Comparison of ENCODE assay signal across 17 cellular contexts in the genomic region with DNA sequence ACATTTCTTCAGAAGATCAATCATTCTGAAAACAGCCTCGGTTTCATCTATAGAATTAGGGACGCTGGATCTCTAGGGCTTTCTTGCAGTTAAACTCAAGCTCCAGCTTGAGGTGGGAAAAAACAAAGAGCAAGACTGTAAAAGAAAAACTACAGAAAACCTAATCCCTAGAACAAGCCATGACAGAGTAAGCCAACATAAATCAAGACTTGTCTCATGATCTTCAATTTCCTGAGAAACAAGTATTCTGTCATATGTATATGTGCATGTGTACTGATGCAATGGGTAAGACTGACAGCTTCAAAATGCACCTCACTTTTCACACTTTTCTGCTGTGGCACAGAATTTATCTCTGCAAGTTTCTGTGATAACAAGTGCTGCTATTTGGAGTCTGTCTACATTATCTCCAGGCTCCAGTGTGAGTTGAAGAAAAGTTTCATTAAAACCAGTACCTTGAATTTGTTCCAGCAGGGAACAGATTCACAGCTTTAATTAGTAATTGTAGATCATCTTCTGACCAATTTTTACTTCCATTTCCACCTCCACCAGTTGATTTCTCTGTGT. TPM values are rescaled to one million over a fixed set of nuclear protein-coding genes. Genes with fewer than 3 reads are reported as not detected.
DNase-seq lines count a peak whose midpoint lies in the region; ATAC-seq and TF ChIP-seq lines count a peak whose summit lies in the region.
"Had no signal": no experiment of that assay in that cellular context is flagged by ENCODE, and none has a peak within 500 bp of the region (broad histone marks: within the 10 kb centered on the region; RNA-seq: fewer than 3 reads in every experiment).

No MANE protein-coding gene starts in this region.

- no peak overlapping the region for H3K4me3 Mint-ChIP-seq in activated T-helper 17 cell treated with anti-CD3 and anti-CD28 coated beads, Interleukin-2, amount 50 U/mL, for 72 hours
- no peak overlapping the region for H3K4me3 Mint-ChIP-seq in stimulated activated effector memory CD8-positive, alpha-beta T cell treated with anti-CD3 and anti-CD28 coated beads, Interleukin-12 subunit alpha, Interleukin-12 subunit beta, amount 100 ng/mL, for 72 hours
- H3K4me3 Mint-ChIP-seq: HFFc6 had no signal

- H3K23ac ChIP-seq in mesenchymal stem cell (ENCODE audit: low read length in 2 of 2) = no peak overlapping the region

- TF ChIP-seq CTCF in Panc1 (IDR thresholded peaks at IDR 0.05) = no peak
- TF ChIP-seq CTCF in upper lobe of left lung (IDR thresholded peaks at IDR 0.05) = no peak

- H3K4me3 ChIP-seq in Panc1 (ENCODE audit: low read depth in 2 of 2, low read length in 2 of 2) (no peak overlapping the region), mesenchymal stem cell (ENCODE audit: insufficient read depth in 1 of 2, low read depth in 1 of 2, low read length in 2 of 2) (no peak overlapping the region), upper lobe of left lung (no peak overlapping the region)

- 95% methylated on average over 2 of the region's 2 CpGs for WGBS in mesenchymal stem cell
- WGBS in upper lobe of left lung, 2 donors = 95 to 98% methylated on average over 2 of the region's 2 CpGs

- H4K8ac ChIP-seq in mesenchymal stem cell (ENCODE audit: low read length) = no peak overlapping the region

- no peak overlapping the region for H2BK120ac ChIP-seq in mesenchymal stem cell (ENCODE audit: low read depth, low read length)

- peak overlapping the region; percentile 45 for H3K27ac Mint-ChIP-seq in activated T-helper 17 cell treated with anti-CD3 and anti-CD28 coated beads, Interleukin-2, amount 50 U/mL, for 72 hours
- H3K27ac Mint-ChIP-seq in stimulated activated effector memory CD8-positive, alpha-beta T cell treated with anti-CD3 and anti-CD28 coated beads, Interleukin-12 subunit alpha, Interleukin-12 subunit beta, amount 100 ng/mL, for 72 hours = peak overlapping the region; percentile 41
- H3K27ac Mint-ChIP-seq: HFFc6 had no signal

- H3K27me3 Mint-ChIP-seq in activated T-helper 17 cell treated with anti-CD3 and anti-CD28 coated beads, Interleukin-2, amount 50 U/mL, for 72 hours = no peaks in the 10 kb centered on the region

- no peak overlapping the region for H4K91ac ChIP-seq in mesenchymal stem cell (ENCODE audit: low read length)

- no peaks in the 10 kb centered on the region for H3K27me3 ChIP-seq in Panc1 (ENCODE audit: control insufficient read depth, insufficient read depth, low read length)
- H3K27me3 ChIP-seq in mesenchymal stem cell (ENCODE audit: control insufficient read depth in 1 of 2, insufficient read depth in 1 of 2, low read length in 2 of 2) = no peaks in the 10 kb centered on the region
- H3K27me3 ChIP-seq in upper lobe of left lung = no peaks in the 10 kb centered on the region
- H3K27me3 ChIP-seq: BE2C had no signal

- H3K4me2 ChIP-seq in mesenchymal stem cell (ENCODE audit: low read length, poor library complexity, severe bottlenecking) = no peak overlapping the region

- no TSS peak for BruUV-seq in Panc1 (replicated peaks; lab: Mats Ljungman, UMichigan)

- no peak overlapping the region for H2AK5ac ChIP-seq in mesenchymal stem cell (ENCODE audit: low read length, severe bottlenecking)

- ATAC-seq in left cardiac atrium (peak; percentile 41 to 63), Right ventricle myocardium superior (ENCODE audit: poor library complexity) (no peak), Panc1 (peak; percentile 10; the same call in 1 of the 2 replicates), upper lobe of left lung (ENCODE audit: low FRiP score in 2 of 2) (no peak)
- ATAC-seq in activated T-helper 17 cell treated with anti-CD3 and anti-CD28 coated beads, Interleukin-2, amount 50 U/mL, for 72 hours (replicated peaks) = no peak
- ATAC-seq in stimulated activated effector memory CD8-positive, alpha-beta T cell treated with anti-CD3 and anti-CD28 coated beads, Interleukin-12 subunit alpha, Interleukin-12 subunit beta, amount 100 ng/mL, for 72 hours = no peak

- DNase-seq in left cardiac atrium (no peak), Right ventricle myocardium superior (no peak), Panc1 (ENCODE audit: low read depth, low spot score) (no peak), mesenchymal stem cell (no peak), upper lobe of left lung (no peak)
- DNase-seq in stimulated activated effector memory CD8-positive, alpha-beta T cell treated with anti-CD3 and anti-CD28 coated beads, Interleukin-12 subunit alpha, Interleukin-12 subunit beta, amount 100 ng/mL, for 72 hours (ENCODE audit: low spot score in 2 of 2) = no peak
- DNase-seq in stimulated activated CD4-positive, alpha-beta T cell treated with anti-CD3 and anti-CD28 coated beads, Interleukin-15, amount 100 ng/mL, for 24 hours = no peak
- DNase-seq: ACHN, BE2C, HFFc6, KBM-7, NCI-H1092 treated with DMSO at 0.1 percent for 48 hours, NCI-H1694, NCI-H345, NCI-H526 treated with DMSO at 0.1 percent for 48 hours, OCI-M1 had no signal

- no peaks in the 10 kb centered on the region for H3K4me1 ChIP-seq in Panc1 (ENCODE audit: control insufficient read depth, insufficient read depth, low read length)
- H3K4me1 ChIP-seq in mesenchymal stem cell (ENCODE audit: control insufficient read depth, insufficient read depth, low read depth, low read length) = no peaks in the 10 kb centered on the region
- no peaks in the 10 kb centered on the region for H3K4me1 ChIP-seq in upper lobe of left lung
- H3K4me1 ChIP-seq: BE2C had no signal

- intact Hi-C loops in left cardiac atrium (cut with DNase I) (no loop called here), Right ventricle myocardium superior (cut with DNase I) (loop anchor here (10.0 kb wide), 1 partner anchor 48 kb away; no protein-coding TSS in a partner anchor), Panc1 (cut with micrococcal nuclease; ENCODE audit: unreplicated experiment) (no loop called here)

- no peak overlapping the region for H2BK12ac ChIP-seq in mesenchymal stem cell (ENCODE audit: low read length in 2 of 2)

- H3K9me3 Mint-ChIP-seq in activated T-helper 17 cell treated with anti-CD3 and anti-CD28 coated beads, Interleukin-2, amount 50 U/mL, for 72 hours = no peaks in the 10 kb centered on the region
- H3K9me3 Mint-ChIP-seq in stimulated activated effector memory CD8-positive, alpha-beta T cell treated with anti-CD3 and anti-CD28 coated beads, Interleukin-12 subunit alpha, Interleukin-12 subunit beta, amount 100 ng/mL, for 72 hours = no peaks in the 10 kb centered on the region
- H3K9me3 Mint-ChIP-seq: HFFc6 had no signal

- H3K36me3 ChIP-seq in Panc1 (ENCODE audit: control insufficient read depth, insufficient read depth, low read length) = peaks cover 66% of the 10 kb centered on the region
- H3K36me3 ChIP-seq in mesenchymal stem cell (ENCODE audit: control insufficient read depth in 1 of 2, insufficient read depth in 2 of 2, low read depth in 1 of 2, low read length in 2 of 2) = peaks cover 28 to 94% of the 10 kb centered on the region in 2 experiments
- peaks cover 62 to 100% (median 80%) of the 10 kb centered on the region in 4 donors for H3K36me3 ChIP-seq in upper lobe of left lung

- H3K79me1 ChIP-seq in mesenchymal stem cell (replicated peaks; ENCODE audit: low read length, poor library complexity, severe bottlenecking) = peaks cover 9% of the 10 kb centered on the region

- H3K36me3 Mint-ChIP-seq in activated T-helper 17 cell treated with anti-CD3 and anti-CD28 coated beads, Interleukin-2, amount 50 U/mL, for 72 hours (ENCODE audit: low read depth) = peaks cover 100% of the 10 kb centered on the region
- peaks cover 100% of the 10 kb centered on the region for H3K36me3 Mint-ChIP-seq in stimulated activated effector memory CD8-positive, alpha-beta T cell treated with anti-CD3 and anti-CD28 coated beads, Interleukin-12 subunit alpha, Interleukin-12 subunit beta, amount 100 ng/mL, for 72 hours

- POLR2A ChIA-PET in Panc1 (lab: Charles Lee) = interaction anchor here (0.7 kb wide), 1 partner anchor 9 kb away, joined by 4 read pairs; no protein-coding TSS in a partner anchor

- H2BK15ac ChIP-seq in mesenchymal stem cell (ENCODE audit: low read depth, poor library complexity, severe bottlenecking) = no peak overlapping the region

- TF ChIP-seq EP300 in upper lobe of left lung (IDR thresholded peaks at IDR 0.05) = no peak

- H3K9me3 ChIP-seq in Panc1 (ENCODE audit: control insufficient read depth, insufficient read depth, low read depth, low read length) = no peaks in the 10 kb centered on the region
- H3K9me3 ChIP-seq in mesenchymal stem cell (ENCODE audit: control insufficient read depth, low read length) = no peaks in the 10 kb centered on the region
- no peaks in the 10 kb centered on the region for H3K9me3 ChIP-seq in upper lobe of left lung
- H3K9me3 ChIP-seq: BE2C had no signal

- no peak overlapping the region for H3K14ac ChIP-seq in mesenchymal stem cell (ENCODE audit: low read length in 2 of 2)

- no peak for TF ChIP-seq POLR2A in upper lobe of left lung (IDR thresholded peaks at IDR 0.05)

- CTCF ChIA-PET in Panc1 (lab: Charles Lee) = no interaction called here

- H3K4me1 Mint-ChIP-seq in activated T-helper 17 cell treated with anti-CD3 and anti-CD28 coated beads, Interleukin-2, amount 50 U/mL, for 72 hours = no peaks in the 10 kb centered on the region
- H3K4me1 Mint-ChIP-seq in stimulated activated effector memory CD8-positive, alpha-beta T cell treated with anti-CD3 and anti-CD28 coated beads, Interleukin-12 subunit alpha, Interleukin-12 subunit beta, amount 100 ng/mL, for 72 hours = no peaks in the 10 kb centered on the region

- no peak overlapping the region for H3K4ac ChIP-seq in mesenchymal stem cell (ENCODE audit: low read depth in 1 of 2, low read length in 2 of 2)

- in situ Hi-C loops in Panc1 (cut with HindIII; ENCODE audit: low pct_unique_long_range_greater_than_20kb, low sequenced_read_pairs) = no loop called here

- H2BK5ac ChIP-seq in mesenchymal stem cell (ENCODE audit: low read depth, low read length, poor library complexity, severe bottlenecking) = no peak overlapping the region

- no peak overlapping the region for H3K18ac ChIP-seq in mesenchymal stem cell (ENCODE audit: low read depth in 1 of 2, low read length in 2 of 2)

- no peak overlapping the region for H2AFZ ChIP-seq in mesenchymal stem cell (ENCODE audit: low read depth, low read length)

- H3K27ac ChIP-seq in Panc1 (ENCODE audit: low read length) (no peak overlapping the region), mesenchymal stem cell (ENCODE audit: low read length, poor library complexity, severe bottlenecking) (no peak overlapping the region), upper lobe of left lung (no peak overlapping the region)

- no peak overlapping the region for H3K9ac ChIP-seq in mesenchymal stem cell (ENCODE audit: low read length)

RNA-seq across cellular contexts. Expression of a gene that starts 19.2 kb away (rescaled TPM):
- total RNA-seq in left cardiac atrium (10 to 100 TPM; 49.2 to 55.9 TPM), Right ventricle myocardium superior (73.7 TPM), Panc1 (2021; ENCODE audit: unreplicated experiment) (61.1 TPM), upper lobe of left lung (10 to 100 TPM; 24.9 to 53.2 (median 41.8) TPM)
- 43.1 TPM for polyA plus RNA-seq in Panc1 (2012; ENCODE audit: insufficient read length)
- total RNA-seq in activated T-helper 17 cell treated with anti-CD3 and anti-CD28 coated beads, Interleukin-2, amount 50 U/mL, for 72 hours = 10 to 100 TPM; 76.6 to 82.0 TPM
- polyA plus RNA-seq in mesenchymal stem cell (2013, experiment 1 of 2) = 46.3 TPM
- 46.0 TPM for polyA plus RNA-seq in mesenchymal stem cell (2013, experiment 2 of 2)

RNA-seq across cellular contexts. Expression of a gene that starts 28.1 kb away (rescaled TPM):
- 10 to 100 TPM; 12.3 to 15.8 TPM for total RNA-seq in left cardiac atrium
- total RNA-seq in Right ventricle myocardium superior = 11.9 TPM
- total RNA-seq in Panc1 (2021; ENCODE audit: unreplicated experiment) = 56.1 TPM
- 27.2 TPM for polyA plus RNA-seq in Panc1 (2012; ENCODE audit: insufficient read length)
- 10 to 100 TPM; 28.8 to 44.0 TPM for total RNA-seq in activated T-helper 17 cell treated with anti-CD3 and anti-CD28 coated beads, Interleukin-2, amount 50 U/mL, for 72 hours
- 41.3 TPM for polyA plus RNA-seq in mesenchymal stem cell (2013, experiment 1 of 2)
- polyA plus RNA-seq in mesenchymal stem cell (2013, experiment 2 of 2) = 42.3 TPM
- total RNA-seq in upper lobe of left lung = 10 to 100 TPM; 13.1 to 30.4 (median 16.6) TPM

RNA-seq across cellular contexts. Expression of a gene that starts 31.0 kb away (rescaled TPM):
- total RNA-seq in left cardiac atrium (100 to 1,000 TPM; 105 to 115 TPM), Right ventricle myocardium superior (120 TPM), Panc1 (2021; ENCODE audit: unreplicated experiment) (171 TPM), upper lobe of left lung (100 to 1,000 TPM in 2 of 6 donors, 10 to 100 TPM in 4; 26.2 to 114 (median 91.8) TPM)
- 124 TPM for polyA plus RNA-seq in Panc1 (2012; ENCODE audit: insufficient read length)
- total RNA-seq in activated T-helper 17 cell treated with anti-CD3 and anti-CD28 coated beads, Interleukin-2, amount 50 U/mL, for 72 hours = 100 to 1,000 TPM; 111 to 180 TPM
- 175 TPM for polyA plus RNA-seq in mesenchymal stem cell (2013, experiment 1 of 2)
- polyA plus RNA-seq in mesenchymal stem cell (2013, experiment 2 of 2) = 179 TPM

Comparison
In these comparisons a context has a peak if more than half of its experiments do, and no peak if none do; other contexts are left out.
1. ATAC-seq: peak in left cardiac atrium (2 of 2) and Panc1 (single experiment); none in Right ventricle myocardium superior (single experiment), activated T-helper 17 cell treated with anti-CD3 and anti-CD28 coated beads, Interleukin-2, amount 50 U/mL, for 72 hours (single experiment), stimulated activated effector memory CD8-positive, alpha-beta T cell treated with anti-CD3 and anti-CD28 coated beads, Interleukin-12 subunit alpha, Interleukin-12 subunit beta, amount 100 ng/mL, for 72 hours (single experiment) and upper lobe of left lung (0 of 2).